In the genomic region with DNA sequence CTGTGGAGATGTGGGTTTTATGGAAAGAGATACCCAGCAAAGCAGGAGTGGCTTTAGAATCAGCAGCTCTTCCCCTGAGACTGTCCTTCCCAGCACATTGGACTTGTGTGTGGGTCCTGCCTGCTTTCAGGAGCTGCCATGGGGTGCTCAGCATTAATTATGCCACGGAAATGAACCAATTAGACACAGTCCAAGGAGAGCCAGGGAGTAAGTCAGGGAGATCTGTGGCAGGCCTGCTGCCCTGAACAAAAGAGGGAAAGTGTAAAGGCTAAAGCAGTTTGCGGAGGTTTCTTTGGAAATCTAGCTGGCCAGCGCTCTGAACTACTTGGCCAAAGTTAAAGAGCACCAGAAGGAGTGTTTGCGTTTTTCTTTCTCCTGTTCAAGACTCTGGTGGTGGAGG, we compare ENCODE assay signal across 2 cellular contexts.
TF ChIP-seq lines count a peak whose summit lies in the region.

No MANE protein-coding gene starts in this region.

TF ChIP-seq in GM23338, 12 proteins besides CTCF, POLR2A, EP300 and RAD21:
- TF ChIP-seq STAT1 (IDR thresholded peaks at IDR 0.05; ENCODE audit: unreplicated experiment) (no peak), CREB1 (CRISPR knock-in tag; IDR thresholded peaks at IDR 0.05; ENCODE audit: low read depth) (no peak)
- TF ChIP-seq, protein P1, sequence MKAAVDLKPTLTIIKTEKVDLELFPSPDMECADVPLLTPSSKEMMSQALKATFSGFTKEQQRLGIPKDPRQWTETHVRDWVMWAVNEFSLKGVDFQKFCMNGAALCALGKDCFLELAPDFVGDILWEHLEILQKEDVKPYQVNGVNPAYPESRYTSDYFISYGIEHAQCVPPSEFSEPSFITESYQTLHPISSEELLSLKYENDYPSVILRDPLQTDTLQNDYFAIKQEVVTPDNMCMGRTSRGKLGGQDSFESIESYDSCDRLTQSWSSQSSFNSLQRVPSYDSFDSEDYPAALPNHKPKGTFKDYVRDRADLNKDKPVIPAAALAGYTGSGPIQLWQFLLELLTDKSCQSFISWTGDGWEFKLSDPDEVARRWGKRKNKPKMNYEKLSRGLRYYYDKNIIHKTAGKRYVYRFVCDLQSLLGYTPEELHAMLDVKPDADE (IDR thresholded peaks at IDR 0.05), result no peak

TF ChIP-seq in GM12878, 131 proteins besides CTCF, POLR2A, EP300 and RAD21:
- TF ChIP-seq, protein P2, sequence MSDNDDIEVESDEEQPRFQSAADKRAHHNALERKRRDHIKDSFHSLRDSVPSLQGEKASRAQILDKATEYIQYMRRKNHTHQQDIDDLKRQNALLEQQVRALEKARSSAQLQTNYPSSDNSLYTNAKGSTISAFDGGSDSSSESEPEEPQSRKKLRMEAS (IDR thresholded peaks at IDR 0.05; ENCODE audit: low read depth, low read length), result no peak
- TF ChIP-seq KLF5 (IDR thresholded peaks at IDR 0.05; ENCODE audit: partially characterized antibody) (no peak), SMC3 (IDR thresholded peaks at IDR 0.05; ENCODE audit: borderline replicate concordance, low read length) (no peak), HDAC6 (IDR thresholded peaks at IDR 0.05; ENCODE audit: unreplicated experiment) (no peak), ETV6 (conservative IDR thresholded peaks at IDR 0.05 in 1 of 2, IDR thresholded peaks at IDR 0.05 in 1 of 2; ENCODE audit: borderline replicate concordance in 1 of 2, low read depth in 1 of 2) (no peak), IRF5 (IDR thresholded peaks at IDR 0.05; ENCODE audit: borderline replicate concordance) (no peak), PAX5 (IDR thresholded peaks at IDR 0.05; ENCODE audit: borderline replicate concordance, low read depth, low read length) (no peak), NR2F1 (conservative IDR thresholded peaks at IDR 0.05) (no peak), MTA2 (IDR thresholded peaks at IDR 0.05; ENCODE audit: low read depth) (no peak), ZNF217 (IDR thresholded peaks at IDR 0.05) (no peak), STAT3 (IDR thresholded peaks at IDR 0.05; ENCODE audit: low read depth, low read length) (no peak), BHLHE40 (IDR thresholded peaks at IDR 0.05; ENCODE audit: borderline replicate concordance in 1 of 2, low read depth in 2 of 2, low read length in 1 of 2) (no peak), BRCA1 (IDR thresholded peaks at IDR 0.05; ENCODE audit: low read depth, low read length) (no peak), BMI1 (IDR thresholded peaks at IDR 0.05; ENCODE audit: borderline replicate concordance) (no peak)
